ENCODE assay signal across 6 cellular contexts in genomic region chr1:196801920-196802319, GRCh38. TPM values are rescaled to one million over a fixed set of nuclear protein-coding genes. Genes with fewer than 3 reads are reported as not detected.
"Had no signal": no experiment of that assay in that cellular context is flagged by ENCODE, and none has a peak within 500 bp of the region (broad histone marks: within the 10 kb centered on the region; RNA-seq: fewer than 3 reads in every experiment).

No MANE protein-coding gene starts in this region.

RNA-seq across cellular contexts. Expression of gene CFHR1, which starts 17.6 kb away (rescaled TPM):
- total RNA-seq: GM23338, H1, H9, HepG2, HT1080, K562 had no signal

RNA-seq across cellular contexts. Expression of gene CFHR3, which starts 27.3 kb away (rescaled TPM):
- total RNA-seq: HepG2 had no signal
